In the genomic region with DNA sequence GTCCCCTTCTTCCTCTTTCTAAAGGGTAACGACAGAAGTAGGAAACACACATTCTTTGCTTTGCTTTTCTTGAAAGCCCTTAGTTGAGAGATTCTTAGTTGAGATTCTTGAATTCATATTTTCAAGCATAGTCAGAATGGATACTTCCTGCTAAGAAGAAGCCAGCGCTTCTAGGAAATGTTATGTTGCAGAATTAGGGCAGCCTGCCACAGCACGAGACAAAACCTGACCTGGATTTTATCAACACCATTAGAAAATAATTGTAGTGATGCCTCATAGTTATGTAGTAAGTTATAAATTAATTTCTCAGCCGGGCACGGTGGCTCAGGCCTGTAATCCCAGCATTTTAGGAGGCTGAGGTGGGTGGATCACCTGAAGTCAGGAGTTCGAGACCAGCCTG, we compare ENCODE assay signal across 12 cellular contexts. TPM values are rescaled to one million over a fixed set of nuclear protein-coding genes. Genes with fewer than 3 reads are reported as not detected.
A peak's percentile ranks its signal among the peaks of the same experiment; 100 is the strongest.
DNase-seq lines count a peak whose midpoint lies in the region; ATAC-seq and TF ChIP-seq lines count a peak whose summit lies in the region.
"Had no signal": no experiment of that assay in that cellular context is flagged by ENCODE, and none has a peak within 500 bp of the region (broad histone marks: within the 10 kb centered on the region; RNA-seq: fewer than 3 reads in every experiment).

No MANE protein-coding gene starts in this region.

- no peaks in the 10 kb centered on the region for H3K9me3 Mint-ChIP-seq in activated T-cell treated with anti-CD3 and anti-CD28 coated beads, Interleukin-2, amount 50 U/mL, for 24 hours
- no peaks in the 10 kb centered on the region for H3K9me3 Mint-ChIP-seq in activated CD8-positive, alpha-beta T cell treated with anti-CD3 and anti-CD28 coated beads for 36 hours

- H3K27me3 ChIP-seq in spleen (replicated peaks in 1 of 7) (no peaks in the 10 kb centered on the region), WERI-Rb-1 (ENCODE audit: insufficient read depth, low read depth, severe bottlenecking) (no peaks in the 10 kb centered on the region)

- H3K4me1 Mint-ChIP-seq in activated T-cell treated with anti-CD3 and anti-CD28 coated beads, Interleukin-2, amount 50 U/mL, for 24 hours (ENCODE audit: low read depth) = peaks cover 44% of the 10 kb centered on the region
- peaks cover 32% of the 10 kb centered on the region for H3K4me1 Mint-ChIP-seq in activated CD8-positive, alpha-beta T cell treated with anti-CD3 and anti-CD28 coated beads for 36 hours (ENCODE audit: low read depth)

- H3K4me3 Mint-ChIP-seq in activated T-cell treated with anti-CD3 and anti-CD28 coated beads, Interleukin-2, amount 50 U/mL, for 24 hours = peak overlapping the region; percentile 35
- no peak overlapping the region for H3K4me3 Mint-ChIP-seq in activated CD8-positive, alpha-beta T cell treated with anti-CD3 and anti-CD28 coated beads for 36 hours

- H3K4me3 ChIP-seq in fibroblast of villous mesenchyme (ENCODE audit: low read depth, low read length) (no peak overlapping the region), spleen (no peak overlapping the region), WERI-Rb-1 (ENCODE audit: low read depth, low read length) (no peak overlapping the region)

- CTCF ChIA-PET in activated CD8-positive, alpha-beta T cell treated with anti-CD3 and anti-CD28 coated beads for 36 hours (lab: Charles Lee) = interaction anchor here (0.9 to 1.2 kb wide), 3 partner anchors 13 to 35 kb away, joined by 3 read pairs; no protein-coding TSS in a partner anchor

- TF ChIP-seq POLR2A in spleen (IDR thresholded peaks at IDR 0.05) = no peak

- H3K36me3 ChIP-seq in spleen (no peaks in the 10 kb centered on the region), WERI-Rb-1 (no peaks in the 10 kb centered on the region)

- H3K27ac ChIP-seq in spleen = peak overlapping the region in 7 of 8 donors; percentile 24 to 76 (median 63)
- no peak overlapping the region for H3K27ac ChIP-seq in WERI-Rb-1
- H3K27ac ChIP-seq: C4-2B had no signal

- ATAC-seq in activated CD8-positive, alpha-beta T cell treated with anti-CD3 and anti-CD28 coated beads for 36 hours = peak; percentile 61
- ATAC-seq in HG02981 (IDR thresholded peaks at IDR 0.05; ENCODE audit: unreplicated experiment) = no peak

- peaks cover 5 to 43% (median 26%) of the 10 kb centered on the region in 6 donors for H3K4me1 ChIP-seq in spleen

- H3K27me3 Mint-ChIP-seq in activated T-cell treated with anti-CD3 and anti-CD28 coated beads, Interleukin-2, amount 50 U/mL, for 24 hours = no peaks in the 10 kb centered on the region
- H3K27me3 Mint-ChIP-seq in activated CD8-positive, alpha-beta T cell treated with anti-CD3 and anti-CD28 coated beads for 36 hours = no peaks in the 10 kb centered on the region

- no peaks in the 10 kb centered on the region for H3K36me3 Mint-ChIP-seq in activated T-cell treated with anti-CD3 and anti-CD28 coated beads, Interleukin-2, amount 50 U/mL, for 24 hours (ENCODE audit: low read depth)
- no peaks in the 10 kb centered on the region for H3K36me3 Mint-ChIP-seq in activated CD8-positive, alpha-beta T cell treated with anti-CD3 and anti-CD28 coated beads for 36 hours (ENCODE audit: low read depth)

- intact Hi-C loops in activated CD8-positive, alpha-beta T cell treated with anti-CD3 and anti-CD28 coated beads for 36 hours (cut with micrococcal nuclease) = no loop called here
- intact Hi-C loops in spleen (cut with DNase I; ENCODE audit: low total_unique reads) = no loop called here

- H3K9me3 ChIP-seq in spleen (no peaks in the 10 kb centered on the region), WERI-Rb-1 (ENCODE audit: severe bottlenecking) (no peaks in the 10 kb centered on the region)

- no peak for TF ChIP-seq CTCF in activated CD8-positive, alpha-beta T cell treated with anti-CD3 and anti-CD28 coated beads for 36 hours (IDR thresholded peaks at IDR 0.05)
- TF ChIP-seq CTCF in fibroblast of villous mesenchyme (IDR thresholded peaks at IDR 0.05; ENCODE audit: insufficient read depth, low read depth, low read length) (no peak), spleen (IDR thresholded peaks at IDR 0.05 in 8 of 11, conservative IDR thresholded peaks at IDR 0.05 in 3 of 11) (no peak), WERI-Rb-1 (IDR thresholded peaks at IDR 0.05; ENCODE audit: low read depth, low read length) (no peak)

- 40 to 50% (median 41%) methylated on average over 6 of the region's 6 CpGs for WGBS in spleen, 5 donors

- in situ Hi-C loops in G401 (cut with HindIII; ENCODE audit: low sequenced_read_pairs) = no loop called here

- POLR2A ChIA-PET in activated CD8-positive, alpha-beta T cell treated with anti-CD3 and anti-CD28 coated beads for 36 hours (lab: Charles Lee) = no interaction called here

- DNase-seq in activated T-cell treated with anti-CD3 and anti-CD28 coated beads, Interleukin-2, amount 50 U/mL, for 24 hours = no peak
- no peak for DNase-seq in activated T-cell treated with anti-CD3 and anti-CD28 coated beads for 4 hours
- DNase-seq in activated CD8-positive, alpha-beta T cell treated with anti-CD3 and anti-CD28 coated beads for 36 hours = peak; percentile 20
- DNase-seq in fibroblast of villous mesenchyme (ENCODE audit: low read depth) = peak; percentile 75
- peak; percentile 12 for DNase-seq in spleen
- DNase-seq in G401 (ENCODE audit: low spot score) = no peak
- DNase-seq in WERI-Rb-1 = no peak
- DNase-seq: effector CD4-positive, alpha-beta T cell; nucleus accumbens; substantia nigra had no signal

- H3K27ac Mint-ChIP-seq in activated T-cell treated with anti-CD3 and anti-CD28 coated beads, Interleukin-2, amount 50 U/mL, for 24 hours = peak overlapping the region; percentile 88
- H3K27ac Mint-ChIP-seq in activated CD8-positive, alpha-beta T cell treated with anti-CD3 and anti-CD28 coated beads for 36 hours = peak overlapping the region; percentile 74

RNA-seq across cellular contexts. Expression of gene NUP160, which starts 37.9 kb away (rescaled TPM):
- 10 to 100 TPM; 76.4 to 77.0 TPM for total RNA-seq in activated CD8-positive, alpha-beta T cell treated with anti-CD3 and anti-CD28 coated beads for 36 hours
- total RNA-seq in fibroblast of villous mesenchyme (29.3 and 29.8 TPM in 2 replicates), spleen (10 to 100 TPM; 39.8 to 54.8 (median 46.9) TPM)
- polyA plus RNA-seq in spleen = 10 to 100 TPM; 16.0 to 20.3 (median 16.0) TPM
- 38.5 and 61.9 TPM in 2 replicates for total RNA-seq in G401 (2014; rRNA removed; shearing (Covaris generic))

Comparison
In these comparisons a context has a peak if more than half of its experiments do, and no peak if none do; other contexts are left out.
1. DNase-seq: peak in activated CD8-positive, alpha-beta T cell treated with anti-CD3 and anti-CD28 coated beads for 36 hours (single experiment), fibroblast of villous mesenchyme (single experiment) and spleen (single experiment); none in activated T-cell treated with anti-CD3 and anti-CD28 coated beads, Interleukin-2, amount 50 U/mL, for 24 hours (single experiment), activated T-cell treated with anti-CD3 and anti-CD28 coated beads for 4 hours (single experiment), G401 (single experiment) and WERI-Rb-1 (single experiment).